In genomic region chr10:117663750-117664149, GRCh38 we compare ENCODE assay signal across 8 cellular contexts.
A peak's percentile ranks its signal among the peaks of the same experiment; 100 is the strongest.
DNase-seq lines count a peak whose midpoint lies in the region; ATAC-seq and TF ChIP-seq lines count a peak whose summit lies in the region.

No MANE protein-coding gene starts in this region.

- WGBS in right cardiac atrium, result 26% methylated on average over 2 of the region's 2 CpGs
- WGBS in heart right ventricle, 2 donors, result 37 to 38% methylated on average over 2 of the region's 2 CpGs

- no peak for TF ChIP-seq POLR2A in Peyer's patch (IDR thresholded peaks at IDR 0.05)

- H3K4me3 ChIP-seq in epithelial cell of esophagus (ENCODE audit: low read length) (no peak overlapping the region), right cardiac atrium (ENCODE audit: low read length) (no peak overlapping the region), heart right ventricle (no peak overlapping the region), Peyer's patch (no peak overlapping the region)

- no peaks in the 10 kb centered on the region for H3K36me3 ChIP-seq in heart right ventricle
- H3K36me3 ChIP-seq in Peyer's patch, result no peaks in the 10 kb centered on the region

- no peaks in the 10 kb centered on the region for H3K4me1 ChIP-seq in right cardiac atrium (ENCODE audit: control insufficient read depth, insufficient read depth, low read length)
- no peaks in the 10 kb centered on the region for H3K4me1 ChIP-seq in heart right ventricle
- no peaks in the 10 kb centered on the region for H3K4me1 ChIP-seq in Peyer's patch

- no peaks in the 10 kb centered on the region for H3K9me3 ChIP-seq in right cardiac atrium (ENCODE audit: control insufficient read depth, low read length)
- no peaks in the 10 kb centered on the region for H3K9me3 ChIP-seq in heart right ventricle
- H3K9me3 ChIP-seq in Peyer's patch, result no peaks in the 10 kb centered on the region

- H3K27me3 ChIP-seq in right cardiac atrium (ENCODE audit: control insufficient read depth, insufficient read depth), result no peaks in the 10 kb centered on the region
- peaks cover 0 to 8% (median 0%) of the 10 kb centered on the region in 7 donors for H3K27me3 ChIP-seq in heart right ventricle
- H3K27me3 ChIP-seq in Peyer's patch, result no peaks in the 10 kb centered on the region

- peak; percentile 90 for ATAC-seq in GM19397 (IDR thresholded peaks at IDR 0.05; ENCODE audit: unreplicated experiment)
- peak; percentile 99 for ATAC-seq in HG03342 (IDR thresholded peaks at IDR 0.05; ENCODE audit: unreplicated experiment)
- ATAC-seq in right cardiac atrium, result no peak
- no peak for ATAC-seq in heart right ventricle

- TF ChIP-seq CTCF in epithelial cell of esophagus (IDR thresholded peaks at IDR 0.05; ENCODE audit: insufficient read depth, low read depth, low read length, missing control alignments) (no peak), heart right ventricle (IDR thresholded peaks at IDR 0.05) (no peak), Peyer's patch (IDR thresholded peaks at IDR 0.05) (no peak)

- intact Hi-C loops in right cardiac atrium (cut with DNase I) (no loop called here), heart right ventricle (cut with DNase I) (no loop called here)

- no peak overlapping the region for H3K27ac ChIP-seq in right cardiac atrium (ENCODE audit: low read length)
- no peak overlapping the region for H3K27ac ChIP-seq in heart right ventricle
- H3K27ac ChIP-seq in Peyer's patch, result no peak overlapping the region

- peak; percentile 84 for DNase-seq in ELR (ENCODE audit: low read depth)
- peak; percentile 78 for DNase-seq in epithelial cell of esophagus (ENCODE audit: low read depth)
- no peak for DNase-seq in right cardiac atrium
- DNase-seq in stimulated activated CD4-positive, alpha-beta T cell treated with anti-CD3 and anti-CD28 coated beads, Interleukin-4, amount 100 ng/mL, for 1 hour, result no peak
- DNase-seq in heart right ventricle, result no peak
- DNase-seq in Peyer's patch, result no peak

Comparison
In these comparisons a context has a peak if more than half of its experiments do, and no peak if none do; other contexts are left out.
1. DNase-seq: peak in ELR (single experiment) and epithelial cell of esophagus (single experiment); none in right cardiac atrium (0 of 3), stimulated activated CD4-positive, alpha-beta T cell treated with anti-CD3 and anti-CD28 coated beads, Interleukin-4, amount 100 ng/mL, for 1 hour (single experiment), heart right ventricle (0 of 2) and Peyer's patch (0 of 3).
2. ATAC-seq: peak in GM19397 (single experiment) and HG03342 (single experiment); none in right cardiac atrium (0 of 2) and heart right ventricle (0 of 8).